ENCODE assay signal across 1 cellular context in the genomic region with DNA sequence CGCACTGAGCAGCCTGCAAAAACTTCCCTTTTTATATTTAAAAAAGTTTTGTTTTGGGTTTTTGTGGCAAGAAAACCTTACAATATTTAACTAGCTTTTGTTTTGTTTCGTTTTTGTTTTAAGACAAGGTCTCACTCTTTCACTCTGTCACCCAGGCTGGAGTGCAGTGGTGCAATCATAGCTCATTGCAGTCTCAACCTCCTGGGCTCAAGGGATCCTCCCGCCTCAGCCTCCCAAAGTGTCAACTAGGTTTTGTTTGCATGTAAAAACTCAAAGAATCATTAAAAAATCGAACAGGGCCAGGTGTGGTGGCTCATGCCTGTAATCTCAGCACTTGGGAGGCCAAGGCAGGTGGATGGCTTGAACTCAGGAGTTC.
TF ChIP-seq lines count a peak whose summit lies in the region.

No MANE protein-coding gene starts in this region.

TF ChIP-seq in GM23338, 12 proteins besides CTCF, POLR2A, EP300 and RAD21:
- TF ChIP-seq, protein P1, sequence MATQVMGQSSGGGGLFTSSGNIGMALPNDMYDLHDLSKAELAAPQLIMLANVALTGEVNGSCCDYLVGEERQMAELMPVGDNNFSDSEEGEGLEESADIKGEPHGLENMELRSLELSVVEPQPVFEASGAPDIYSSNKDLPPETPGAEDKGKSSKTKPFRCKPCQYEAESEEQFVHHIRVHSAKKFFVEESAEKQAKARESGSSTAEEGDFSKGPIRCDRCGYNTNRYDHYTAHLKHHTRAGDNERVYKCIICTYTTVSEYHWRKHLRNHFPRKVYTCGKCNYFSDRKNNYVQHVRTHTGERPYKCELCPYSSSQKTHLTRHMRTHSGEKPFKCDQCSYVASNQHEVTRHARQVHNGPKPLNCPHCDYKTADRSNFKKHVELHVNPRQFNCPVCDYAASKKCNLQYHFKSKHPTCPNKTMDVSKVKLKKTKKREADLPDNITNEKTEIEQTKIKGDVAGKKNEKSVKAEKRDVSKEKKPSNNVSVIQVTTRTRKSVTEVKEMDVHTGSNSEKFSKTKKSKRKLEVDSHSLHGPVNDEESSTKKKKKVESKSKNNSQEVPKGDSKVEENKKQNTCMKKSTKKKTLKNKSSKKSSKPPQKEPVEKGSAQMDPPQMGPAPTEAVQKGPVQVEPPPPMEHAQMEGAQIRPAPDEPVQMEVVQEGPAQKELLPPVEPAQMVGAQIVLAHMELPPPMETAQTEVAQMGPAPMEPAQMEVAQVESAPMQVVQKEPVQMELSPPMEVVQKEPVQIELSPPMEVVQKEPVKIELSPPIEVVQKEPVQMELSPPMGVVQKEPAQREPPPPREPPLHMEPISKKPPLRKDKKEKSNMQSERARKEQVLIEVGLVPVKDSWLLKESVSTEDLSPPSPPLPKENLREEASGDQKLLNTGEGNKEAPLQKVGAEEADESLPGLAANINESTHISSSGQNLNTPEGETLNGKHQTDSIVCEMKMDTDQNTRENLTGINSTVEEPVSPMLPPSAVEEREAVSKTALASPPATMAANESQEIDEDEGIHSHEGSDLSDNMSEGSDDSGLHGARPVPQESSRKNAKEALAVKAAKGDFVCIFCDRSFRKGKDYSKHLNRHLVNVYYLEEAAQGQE (IDR thresholded peaks at IDR 0.05; ENCODE audit: unreplicated experiment) = no peak
- TF ChIP-seq ZNF114 (CRISPR knock-in tag; IDR thresholded peaks at IDR 0.05) (no peak), EZH2phosphoT487 (IDR thresholded peaks at IDR 0.05; ENCODE audit: unreplicated experiment) (no peak), POLR2AphosphoS5 (IDR thresholded peaks at IDR 0.05; ENCODE audit: low read depth) (no peak), CREB1 (CRISPR knock-in tag; IDR thresholded peaks at IDR 0.05; ENCODE audit: low read depth) (no peak), ETS1 (IDR thresholded peaks at IDR 0.05) (no peak), NANOG (IDR thresholded peaks at IDR 0.05; ENCODE audit: borderline replicate concordance) (no peak), ZNF462 (CRISPR knock-in tag; IDR thresholded peaks at IDR 0.05) (no peak), STAT1 (IDR thresholded peaks at IDR 0.05; ENCODE audit: unreplicated experiment) (no peak), JUNB (IDR thresholded peaks at IDR 0.05; ENCODE audit: unreplicated experiment) (no peak)
